In the genomic region with DNA sequence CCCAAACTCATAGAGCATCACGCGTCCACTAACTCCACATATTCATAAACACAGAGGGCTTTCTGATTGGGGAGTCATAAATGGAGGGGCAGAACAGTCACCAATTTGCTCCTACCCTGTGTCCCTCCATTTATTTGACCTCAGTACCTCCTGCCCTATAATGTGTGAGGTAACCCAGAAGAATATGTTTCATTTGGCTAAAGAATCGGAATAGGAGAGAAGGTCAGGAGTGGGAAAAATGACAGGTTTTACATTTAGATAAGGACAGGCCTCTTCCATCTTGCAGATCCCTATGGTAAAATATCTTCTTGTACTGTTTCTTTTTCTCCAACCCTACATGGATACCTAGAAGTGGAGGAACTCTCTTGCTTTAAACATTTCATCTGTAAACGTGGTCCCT, we compare ENCODE assay signal across 32 cellular contexts.
A peak's percentile ranks its signal among the peaks of the same experiment; 100 is the strongest.
DNase-seq lines count a peak whose midpoint lies in the region; ATAC-seq, FAIRE-seq and TF ChIP-seq lines count a peak whose summit lies in the region.
"Had no signal": no experiment of that assay in that cellular context is flagged by ENCODE, and none has a peak within 500 bp of the region (broad histone marks: within the 10 kb centered on the region; RNA-seq: fewer than 3 reads in every experiment).

No MANE protein-coding gene starts in this region.

- no peak overlapping the region for H3K27ac ChIP-seq in body of pancreas
- H3K27ac ChIP-seq in pancreas = no peak overlapping the region
- no peak overlapping the region for H3K27ac ChIP-seq in caudate nucleus (ENCODE audit: low read depth, low read length)
- H3K27ac ChIP-seq: 22Rv1; A549; BLaER1; BLaER1 treated with 17β-estradiol and CSF1 and Interleukin-3, amounts not matched to agents 10 nM and 100 nM; C4-2B had no signal

- no peak overlapping the region for H3K4me3 ChIP-seq in body of pancreas
- no peak overlapping the region for H3K4me3 ChIP-seq in pancreas
- H3K4me3 ChIP-seq: A549; BLaER1; BLaER1 treated with 17β-estradiol and CSF1 and Interleukin-3, amounts not matched to agents 10 nM and 100 nM had no signal

- intact Hi-C loops in body of pancreas (cut with DNase I) (no loop called here), pancreas (cut with DNase I) (no loop called here)

- H3K4me3 Mint-ChIP-seq in glutamatergic neuron (ENCODE audit: unreplicated experiment) = no peak overlapping the region
- H3K4me3 Mint-ChIP-seq: B cell; CD14-positive monocyte; CD4-positive, alpha-beta memory T cell; CD4-positive, alpha-beta T cell; CD4-positive, CD25-positive, alpha-beta regulatory T cell; CD8-positive, alpha-beta memory T cell; CD8-positive, alpha-beta T cell had no signal

- H3K36me3 ChIP-seq in body of pancreas (replicated peaks in 1 of 2; ENCODE audit: insufficient read depth in 1 of 2, low read depth in 2 of 2) (no peaks in the 10 kb centered on the region), pancreas (no peaks in the 10 kb centered on the region)
- H3K36me3 ChIP-seq: BE2C; BLaER1; BLaER1 treated with 17β-estradiol and CSF1 and Interleukin-3, amounts not matched to agents 10 nM and 100 nM had no signal

- in situ Hi-C loops in KBM-7 (cut with MboI; ENCODE audit: low pct_unique_long_range_greater_than_20kb, low sequenced_read_pairs) = no loop called here

- H3K9me3 Mint-ChIP-seq in glutamatergic neuron (ENCODE audit: unreplicated experiment) = peaks cover 4% of the 10 kb centered on the region
- H3K9me3 Mint-ChIP-seq: CD4-positive, alpha-beta T cell had no signal

- peaks cover 36% of the 10 kb centered on the region for H3K4me1 Mint-ChIP-seq in glutamatergic neuron (ENCODE audit: low read depth, unreplicated experiment)
- H3K4me1 Mint-ChIP-seq: B cell; CD14-positive monocyte; CD4-positive, alpha-beta memory T cell; CD4-positive, CD25-positive, alpha-beta regulatory T cell; CD8-positive, alpha-beta memory T cell had no signal

- H3K27me3 ChIP-seq in body of pancreas = no peaks in the 10 kb centered on the region
- H3K27me3 ChIP-seq in pancreas = no peaks in the 10 kb centered on the region
- H3K27me3 ChIP-seq: BE2C; BLaER1; BLaER1 treated with 17β-estradiol and CSF1 and Interleukin-3, amounts not matched to agents 10 nM and 100 nM had no signal

- H3K4me1 ChIP-seq in body of pancreas (peaks cover 7% of the 10 kb centered on the region), pancreas (no peaks in the 10 kb centered on the region)
- H3K4me1 ChIP-seq: BLaER1 treated with 17β-estradiol and CSF1 and Interleukin-3, amounts not matched to agents 10 nM and 100 nM; Caco-2 had no signal

- H3K36me3 Mint-ChIP-seq in glutamatergic neuron (ENCODE audit: unreplicated experiment) = no peaks in the 10 kb centered on the region
- H3K36me3 Mint-ChIP-seq: CD14-positive monocyte; CD4-positive, alpha-beta memory T cell; CD4-positive, CD25-positive, alpha-beta regulatory T cell; CD8-positive, alpha-beta memory T cell; CD8-positive, alpha-beta T cell had no signal

- H3K9me3 ChIP-seq in body of pancreas = no peaks in the 10 kb centered on the region
- no peaks in the 10 kb centered on the region for H3K9me3 ChIP-seq in pancreas
- H3K9me3 ChIP-seq: A549; BE2C; BLaER1; BLaER1 treated with 17β-estradiol and CSF1 and Interleukin-3, amounts not matched to agents 10 nM and 100 nM; Caco-2 had no signal

- peak; percentile 67 for ATAC-seq in body of pancreas
- peak in 3 of 4 donors; percentile 47 to 71 (median 70) for ATAC-seq in pancreas
- ATAC-seq: A549; CD8-positive, alpha-beta T cell had no signal

- peak overlapping the region; percentile 48 for H3K27ac Mint-ChIP-seq in glutamatergic neuron (ENCODE audit: unreplicated experiment)
- H3K27ac Mint-ChIP-seq: B cell; CD14-positive monocyte; CD4-positive, alpha-beta memory T cell; CD4-positive, alpha-beta T cell; CD4-positive, CD25-positive, alpha-beta regulatory T cell; CD8-positive, alpha-beta memory T cell; CD8-positive, alpha-beta T cell had no signal

- FAIRE-seq in pancreas (lab: Jason Lieb, UNC) = no peak
- FAIRE-seq: A204.1, A549 had no signal

- peaks cover under 1% of the 10 kb centered on the region for H3K27me3 Mint-ChIP-seq in glutamatergic neuron (ENCODE audit: unreplicated experiment)
- H3K27me3 Mint-ChIP-seq: B cell; CD4-positive, alpha-beta memory T cell; CD4-positive, alpha-beta T cell; CD4-positive, CD25-positive, alpha-beta regulatory T cell; CD8-positive, alpha-beta memory T cell had no signal

- WGBS in body of pancreas, 2 donors = 49 to 63% methylated on average over 4 of the region's 4 CpGs
- WGBS in pancreas, 2 donors = 55 to 68% methylated on average over 4 of the region's 4 CpGs

- TF ChIP-seq CTCF in body of pancreas (IDR thresholded peaks at IDR 0.05) (no peak), glutamatergic neuron (IDR thresholded peaks at IDR 0.05; ENCODE audit: partially characterized antibody, unreplicated experiment) (no peak), pancreas (IDR thresholded peaks at IDR 0.05) (no peak)

- no peak for TF ChIP-seq POLR2A in body of pancreas (IDR thresholded peaks at IDR 0.05)

- DNase-seq in body of pancreas (no peak), glutamatergic neuron (no peak), pancreas (no peak), DMS 273 treated with DMSO at 0.1 percent for 48 hours (lab: John Stamatoyannopoulos, UW) (no peak), KBM-7 (no peak), caudate nucleus (lab: John Stamatoyannopoulos, UW) (no peak)
- DNase-seq: 8988T; ACHN; BE2C; C1 segment of cervical spinal cord; Caco-2; Calu3; CD4-positive, alpha-beta memory T cell; CD4-positive, alpha-beta T cell; CD4-positive, CD25-positive, alpha-beta regulatory T cell; CD8-positive, alpha-beta memory T cell; CD8-positive, alpha-beta T cell; COR-L47; DMS153; DMS53; DMS79; DMS79 treated with DMSO at 0.1 percent for 48 hours; DND-41; EL had no signal
